In genomic region chr6:33490621-33491020, GRCh38 we compare ENCODE assay signal across 17 cellular contexts.
"Had no signal": no experiment of that assay in that cellular context is flagged by ENCODE, and none has a peak within 500 bp of the region (broad histone marks: within the 10 kb centered on the region; RNA-seq: fewer than 3 reads in every experiment).

No MANE protein-coding gene starts in this region.

- H3K4me1 ChIP-seq: esophagus squamous epithelium, tibial nerve had no signal

- H3K27ac Mint-ChIP-seq: activated CD4-positive, alpha-beta T cell treated with anti-CD3 and anti-CD28 coated beads, Interleukin-2, amount 10 ng/mL, durations not matched to agents 24 days and 14 days; activated naive CD4-positive, alpha-beta T cell treated with anti-CD3 and anti-CD28 coated beads, Interleukin-2, amount 50 U/mL, for 72 hours; activated T-cell treated with anti-CD3 and anti-CD28 coated beads, Interleukin-2, amount 50 U/mL, for 72 hours had no signal

- H3K27ac ChIP-seq: esophagus squamous epithelium, tibial nerve had no signal

- H3K36me3 Mint-ChIP-seq: activated naive CD4-positive, alpha-beta T cell treated with anti-CD3 and anti-CD28 coated beads, Interleukin-2, amount 50 U/mL, for 72 hours; naive thymus-derived CD8-positive, alpha-beta T cell had no signal

- H3K9me3 ChIP-seq: esophagus squamous epithelium, mucosa of descending colon, tibial nerve had no signal

- ATAC-seq: activated naive CD4-positive, alpha-beta T cell treated with anti-CD3 and anti-CD28 coated beads, Interleukin-2, amount 50 U/mL, for 72 hours; activated T-cell treated with anti-CD3 and anti-CD28 coated beads, Interleukin-2, amount 50 U/mL, for 72 hours; left colon; naive thymus-derived CD8-positive, alpha-beta T cell had no signal

- H3K36me3 ChIP-seq: esophagus squamous epithelium, tibial nerve had no signal

- H3K4me3 Mint-ChIP-seq: activated CD4-positive, alpha-beta T cell treated with anti-CD3 and anti-CD28 coated beads, Interleukin-2, amount 10 ng/mL, durations not matched to agents 24 days and 14 days; activated T-cell treated with anti-CD3 and anti-CD28 coated beads, Interleukin-2, amount 50 U/mL, for 72 hours; naive thymus-derived CD8-positive, alpha-beta T cell had no signal

- H3K9me3 Mint-ChIP-seq: activated CD4-positive, alpha-beta T cell treated with anti-CD3 and anti-CD28 coated beads, Interleukin-2, amount 10 ng/mL, durations not matched to agents 24 days and 14 days; activated naive CD4-positive, alpha-beta T cell treated with anti-CD3 and anti-CD28 coated beads, Interleukin-2, amount 50 U/mL, for 72 hours; activated T-cell treated with anti-CD3 and anti-CD28 coated beads, Interleukin-2, amount 50 U/mL, for 72 hours had no signal

- DNase-seq: activated CD4-positive, alpha-beta T cell treated with anti-CD3 and anti-CD28 coated beads, Interleukin-2, amount 10 ng/mL, durations not matched to agents 24 days and 14 days; activated CD4-positive, CD25-positive, alpha-beta regulatory T cell; activated CD8-positive, alpha-beta memory T cell treated with anti-CD3 and anti-CD28 coated beads, Interleukin-2, amount 50 U/mL, for 48 hours; activated gamma-delta T cell; activated T-cell treated with anti-CD3 and anti-CD28 coated beads, Interleukin-2, amount 50 U/mL, for 72 hours; caudate nucleus; cortex of kidney; effector CD4-positive, alpha-beta T cell; esophagus squamous epithelium; left colon; mucosa of descending colon; naive thymus-derived CD8-positive, alpha-beta T cell; stimulated activated CD4-positive, alpha-beta T cell treated with anti-CD3 and anti-CD28 coated beads, Interleukin-4, amount 100 ng/mL, for 24 hours; stimulated activated naive CD4-positive, alpha-beta T cell treated with Interleukin-2 at 50 U/mL for 16 hours; substantia nigra had no signal

- H3K4me3 ChIP-seq: esophagus squamous epithelium, mucosa of descending colon, tibial nerve had no signal
